ENCODE assay signal across 17 cellular contexts in the genomic region with DNA sequence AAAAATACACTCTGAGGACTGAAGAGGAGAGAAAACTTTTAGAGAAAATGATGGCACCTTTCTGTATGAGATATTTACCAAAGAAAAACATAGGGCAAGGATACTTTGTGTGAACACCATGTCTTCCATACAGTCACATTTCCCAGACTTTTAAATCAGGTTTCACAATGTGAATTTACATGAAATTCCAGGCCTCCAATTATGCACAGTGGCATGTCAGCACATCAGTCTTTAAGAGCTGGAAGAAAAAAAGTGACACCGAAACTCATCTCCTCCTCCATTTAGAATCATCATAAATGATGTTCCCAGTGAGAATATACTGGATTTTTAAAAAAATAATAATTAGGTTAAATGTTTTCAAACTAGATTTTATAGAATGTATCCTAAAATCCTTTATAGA.
DNase-seq lines count a peak whose midpoint lies in the region; ATAC-seq and TF ChIP-seq lines count a peak whose summit lies in the region.
"Had no signal": no experiment of that assay in that cellular context is flagged by ENCODE, and none has a peak within 500 bp of the region (broad histone marks: within the 10 kb centered on the region; RNA-seq: fewer than 3 reads in every experiment).

No MANE protein-coding gene starts in this region.

- H3K4ac ChIP-seq in neuronal stem cell (ENCODE audit: low read length): no peak overlapping the region

- no peaks in the 10 kb centered on the region for H3K36me3 ChIP-seq in neuronal stem cell (replicated peaks in 1 of 2; ENCODE audit: control insufficient read depth in 2 of 2, insufficient read depth in 2 of 2, low read length in 2 of 2)
- H3K36me3 ChIP-seq: BE2C had no signal

- ATAC-seq in foreskin keratinocyte (no peak), GM18873 (IDR thresholded peaks at IDR 0.05; ENCODE audit: low FRiP score, unreplicated experiment) (no peak)
- ATAC-seq: K562 had no signal

- H3K36me3 Mint-ChIP-seq in HFFc6 (ENCODE audit: low read depth): no peaks in the 10 kb centered on the region

- no peaks in the 10 kb centered on the region for H3K79me1 ChIP-seq in neuronal stem cell (ENCODE audit: low read depth, low read length)

- H2BK15ac ChIP-seq in neuronal stem cell (ENCODE audit: low read length): no peak overlapping the region

- H3K4me1 ChIP-seq in foreskin keratinocyte (peaks cover 18% of the 10 kb centered on the region), neuronal stem cell (ENCODE audit: control insufficient read depth in 2 of 2, insufficient read depth in 1 of 2, low read depth in 1 of 2, low read length in 2 of 2) (no peaks in the 10 kb centered on the region)
- H3K4me1 ChIP-seq: BE2C, Caco-2 had no signal

- CTCF ChIA-PET in RWPE1 (lab: Yijun Ruan, JAX): interaction anchor here (0.6 to 1.0 kb wide), 2 partner anchors 15 to 98 kb away, joined by 3 to 4 read pairs; no protein-coding TSS in a partner anchor

- DNase-seq in HFFc6: no peak
- DNase-seq in RWPE1 (ENCODE audit: low spot score): no peak
- DNase-seq in foreskin keratinocyte: no peak
- no peak for DNase-seq in neuronal stem cell (ENCODE audit: low spot score)
- no peak for DNase-seq in EL
- no peak for DNase-seq in stimulated activated CD4-positive, alpha-beta T cell treated with anti-CD3 and anti-CD28 coated beads, Interleukin-15, amount 100 ng/mL, for 24 hours
- DNase-seq: ACHN; BE2C; C1 segment of cervical spinal cord; Caco-2; CD4-positive, alpha-beta T cell; DMS153; DMS79; GF-D8; H9 had no signal

- H4K8ac ChIP-seq in neuronal stem cell (ENCODE audit: low read depth, low read length): no peak overlapping the region

- H3K27ac ChIP-seq in RWPE1 (peak overlapping the region; percentile 76; the same call in 1 of the 2 replicates), foreskin keratinocyte (peak overlapping the region; percentile 86), neuronal stem cell (replicated peaks; ENCODE audit: low read length) (no peak overlapping the region)

- H2BK5ac ChIP-seq in neuronal stem cell (ENCODE audit: low read length): no peak overlapping the region

- no peak overlapping the region for H3K18ac ChIP-seq in neuronal stem cell (ENCODE audit: low read length)

- H2AK5ac ChIP-seq in neuronal stem cell (ENCODE audit: low read depth, low read length): no peak overlapping the region

- H3K14ac ChIP-seq in neuronal stem cell (ENCODE audit: low read length): no peak overlapping the region

- no peaks in the 10 kb centered on the region for H3K9me3 Mint-ChIP-seq in HFFc6
- H3K9me3 Mint-ChIP-seq: CD4-positive, alpha-beta T cell; H9 had no signal

- H3K27me3 ChIP-seq in foreskin keratinocyte: peaks cover 2% of the 10 kb centered on the region
- no peaks in the 10 kb centered on the region for H3K27me3 ChIP-seq in neuronal stem cell (ENCODE audit: control insufficient read depth in 3 of 3, insufficient read depth in 3 of 3, low read depth in 1 of 3, low read length in 3 of 3)
- H3K27me3 ChIP-seq: BE2C had no signal

- H3K4me1 Mint-ChIP-seq in HFFc6 (ENCODE audit: low read depth): peaks cover 17% of the 10 kb centered on the region

- H3K4me2 ChIP-seq in neuronal stem cell (ENCODE audit: insufficient read depth, low read length, poor library complexity, severe bottlenecking): no peak overlapping the region

- no peak overlapping the region for H3K23ac ChIP-seq in neuronal stem cell (ENCODE audit: low read depth, low read length, poor library complexity)

- H2BK12ac ChIP-seq in neuronal stem cell (ENCODE audit: low read length): no peak overlapping the region

- no CpG with 5 or more reads among the region's 1 CpG for WGBS in neuronal stem cell (ENCODE audit: extremely low coverage in 2 of 2, insufficient read length in 2 of 2, insufficient replicate concordance in 1 of 2), 2 donors

- H4K91ac ChIP-seq in neuronal stem cell (ENCODE audit: low read depth, low read length, poor library complexity): no peak overlapping the region

- H2AFZ ChIP-seq in neuronal stem cell (ENCODE audit: low read length): peak overlapping the region; percentile 20

- H2BK120ac ChIP-seq in neuronal stem cell (ENCODE audit: low read depth, low read length): no peak overlapping the region

- H3K27me3 Mint-ChIP-seq in HFFc6 (ENCODE audit: insufficient read depth): peaks cover 21% of the 10 kb centered on the region

- no peak overlapping the region for H3K4me3 ChIP-seq in neuronal stem cell (ENCODE audit: low read length in 2 of 2)
- H3K4me3 ChIP-seq: K562 had no signal

- H3K4me3 Mint-ChIP-seq in HFFc6: peak overlapping the region; percentile 24; the same call in 1 of the 2 replicates
- H3K4me3 Mint-ChIP-seq: CD4-positive, alpha-beta T cell; H9 had no signal

- H3K27ac Mint-ChIP-seq in HFFc6: peak overlapping the region; percentile 38; the same call in 1 of the 2 replicates
- H3K27ac Mint-ChIP-seq: CD4-positive, alpha-beta T cell; H9 had no signal

- POLR2A ChIA-PET in RWPE1 (lab: Yijun Ruan, JAX; ENCODE audit: low non-redundant PET): no interaction called here

- H3K9ac ChIP-seq in neuronal stem cell (ENCODE audit: low read depth, low read length, poor library complexity): no peak overlapping the region

- H3K9me3 ChIP-seq in neuronal stem cell (replicated peaks in 1 of 2; ENCODE audit: control insufficient read depth in 2 of 2, insufficient read depth in 1 of 2, low read depth in 1 of 2, low read length in 2 of 2): no peaks in the 10 kb centered on the region
- H3K9me3 ChIP-seq: BE2C, Caco-2 had no signal

- no peak for TF ChIP-seq CTCF in HFFc6 (IDR thresholded peaks at IDR 0.05)
- no peak for TF ChIP-seq CTCF in RWPE1 (conservative IDR thresholded peaks at IDR 0.05; ENCODE audit: low read depth)
- TF ChIP-seq CTCF in foreskin keratinocyte (conservative IDR thresholded peaks at IDR 0.05): no peak
